Comparison of ENCODE assay signal across 8 cellular contexts in genomic region chr5:137660349-137660817, GRCh38.
A peak's percentile ranks its signal among the peaks of the same experiment; 100 is the strongest.
DNase-seq lines count a peak whose midpoint lies in the region; ATAC-seq lines count a peak whose summit lies in the region.

No MANE protein-coding gene starts in this region.

- DNase-seq in AG08396 (ENCODE audit: low spot score) = peak; percentile 59
- DNase-seq in NCI-H2196 (lab: John Stamatoyannopoulos, UW; ENCODE audit: unreplicated experiment) = peak; percentile 63
- DNase-seq in activated CD4-positive, CD25-positive, alpha-beta regulatory T cell treated with anti-CD3 and anti-CD28 coated beads, Interleukin-2, amount 50 U/mL, for 72 hours = peak; percentile 63
- DNase-seq in cerebellar cortex (ENCODE audit: low spot score) = peak; percentile 95
- DNase-seq in left kidney (ENCODE audit: low read depth, low spot score) = peak; percentile 92
- peak; percentile 65 to 66 for DNase-seq in stimulated activated CD4-positive, alpha-beta T cell treated with anti-CD3 and anti-CD28 coated beads, Interleukin-4, amount 100 ng/mL, for 4 hours

- ATAC-seq in GM18867 (IDR thresholded peaks at IDR 0.05; ENCODE audit: unreplicated experiment) (peak; percentile 90), HG03108 (IDR thresholded peaks at IDR 0.05; ENCODE audit: unreplicated experiment) (peak; percentile 79)

Comparison
In these comparisons a context has a peak if more than half of its experiments do, and no peak if none do; other contexts are left out.
1. Peak in every context shown above with its lines: DNase-seq and ATAC-seq.